ENCODE assay signal across 2 cellular contexts in the genomic region with DNA sequence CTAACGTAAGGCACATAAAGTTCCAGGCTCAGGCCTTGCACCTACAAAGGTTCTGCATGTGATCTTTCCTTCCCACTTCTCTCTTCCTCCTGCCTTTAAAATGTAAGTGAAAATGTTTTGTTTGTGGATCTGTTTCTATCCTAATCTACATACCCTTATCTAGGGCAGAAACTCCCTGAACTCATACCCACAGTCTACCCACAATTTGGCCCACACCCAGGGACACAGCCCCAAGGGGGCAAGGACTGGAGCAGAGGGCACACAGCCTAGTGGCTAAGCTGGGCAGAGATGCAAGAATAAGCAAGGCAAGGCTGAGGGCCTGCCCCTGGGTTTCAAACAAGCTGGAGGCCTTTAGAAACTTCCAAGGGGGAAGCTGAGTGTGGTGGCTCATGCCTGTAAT.
TF ChIP-seq lines count a peak whose summit lies in the region.

No MANE protein-coding gene starts in this region.

TF ChIP-seq in GM12878, 131 proteins besides CTCF, POLR2A, EP300 and RAD21 (continued from another document and continues in another):
- TF ChIP-seq, protein P1, sequence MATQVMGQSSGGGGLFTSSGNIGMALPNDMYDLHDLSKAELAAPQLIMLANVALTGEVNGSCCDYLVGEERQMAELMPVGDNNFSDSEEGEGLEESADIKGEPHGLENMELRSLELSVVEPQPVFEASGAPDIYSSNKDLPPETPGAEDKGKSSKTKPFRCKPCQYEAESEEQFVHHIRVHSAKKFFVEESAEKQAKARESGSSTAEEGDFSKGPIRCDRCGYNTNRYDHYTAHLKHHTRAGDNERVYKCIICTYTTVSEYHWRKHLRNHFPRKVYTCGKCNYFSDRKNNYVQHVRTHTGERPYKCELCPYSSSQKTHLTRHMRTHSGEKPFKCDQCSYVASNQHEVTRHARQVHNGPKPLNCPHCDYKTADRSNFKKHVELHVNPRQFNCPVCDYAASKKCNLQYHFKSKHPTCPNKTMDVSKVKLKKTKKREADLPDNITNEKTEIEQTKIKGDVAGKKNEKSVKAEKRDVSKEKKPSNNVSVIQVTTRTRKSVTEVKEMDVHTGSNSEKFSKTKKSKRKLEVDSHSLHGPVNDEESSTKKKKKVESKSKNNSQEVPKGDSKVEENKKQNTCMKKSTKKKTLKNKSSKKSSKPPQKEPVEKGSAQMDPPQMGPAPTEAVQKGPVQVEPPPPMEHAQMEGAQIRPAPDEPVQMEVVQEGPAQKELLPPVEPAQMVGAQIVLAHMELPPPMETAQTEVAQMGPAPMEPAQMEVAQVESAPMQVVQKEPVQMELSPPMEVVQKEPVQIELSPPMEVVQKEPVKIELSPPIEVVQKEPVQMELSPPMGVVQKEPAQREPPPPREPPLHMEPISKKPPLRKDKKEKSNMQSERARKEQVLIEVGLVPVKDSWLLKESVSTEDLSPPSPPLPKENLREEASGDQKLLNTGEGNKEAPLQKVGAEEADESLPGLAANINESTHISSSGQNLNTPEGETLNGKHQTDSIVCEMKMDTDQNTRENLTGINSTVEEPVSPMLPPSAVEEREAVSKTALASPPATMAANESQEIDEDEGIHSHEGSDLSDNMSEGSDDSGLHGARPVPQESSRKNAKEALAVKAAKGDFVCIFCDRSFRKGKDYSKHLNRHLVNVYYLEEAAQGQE (IDR thresholded peaks at IDR 0.05; ENCODE audit: low read depth, low read length), result no peak
- TF ChIP-seq ETV6 (conservative IDR thresholded peaks at IDR 0.05 in 1 of 2, IDR thresholded peaks at IDR 0.05 in 1 of 2; ENCODE audit: borderline replicate concordance in 1 of 2, low read depth in 1 of 2) (no peak), CREM (IDR thresholded peaks at IDR 0.05; ENCODE audit: low read depth) (no peak), JUNB (IDR thresholded peaks at IDR 0.05) (no peak), ESRRA (IDR thresholded peaks at IDR 0.05; ENCODE audit: low read length) (no peak), NR2C2 (IDR thresholded peaks at IDR 0.05; ENCODE audit: borderline replicate concordance, control insufficient read depth, insufficient read length, low read depth) (no peak), SP1 (IDR thresholded peaks at IDR 0.05; ENCODE audit: low read depth, low read length) (no peak), SMARCA5 (IDR thresholded peaks at IDR 0.05) (no peak), STAT1 (conservative IDR thresholded peaks at IDR 0.05) (no peak)
- TF ChIP-seq, protein P2, sequence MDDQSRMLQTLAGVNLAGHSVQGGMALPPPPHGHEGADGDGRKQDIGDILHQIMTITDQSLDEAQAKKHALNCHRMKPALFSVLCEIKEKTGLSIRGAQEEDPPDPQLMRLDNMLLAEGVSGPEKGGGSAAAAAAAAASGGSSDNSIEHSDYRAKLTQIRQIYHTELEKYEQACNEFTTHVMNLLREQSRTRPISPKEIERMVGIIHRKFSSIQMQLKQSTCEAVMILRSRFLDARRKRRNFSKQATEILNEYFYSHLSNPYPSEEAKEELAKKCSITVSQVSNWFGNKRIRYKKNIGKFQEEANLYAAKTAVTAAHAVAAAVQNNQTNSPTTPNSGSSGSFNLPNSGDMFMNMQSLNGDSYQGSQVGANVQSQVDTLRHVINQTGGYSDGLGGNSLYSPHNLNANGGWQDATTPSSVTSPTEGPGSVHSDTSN (IDR thresholded peaks at IDR 0.05; ENCODE audit: insufficient replicate concordance, low read depth, low read length), result no peak
- TF ChIP-seq, protein P3, sequence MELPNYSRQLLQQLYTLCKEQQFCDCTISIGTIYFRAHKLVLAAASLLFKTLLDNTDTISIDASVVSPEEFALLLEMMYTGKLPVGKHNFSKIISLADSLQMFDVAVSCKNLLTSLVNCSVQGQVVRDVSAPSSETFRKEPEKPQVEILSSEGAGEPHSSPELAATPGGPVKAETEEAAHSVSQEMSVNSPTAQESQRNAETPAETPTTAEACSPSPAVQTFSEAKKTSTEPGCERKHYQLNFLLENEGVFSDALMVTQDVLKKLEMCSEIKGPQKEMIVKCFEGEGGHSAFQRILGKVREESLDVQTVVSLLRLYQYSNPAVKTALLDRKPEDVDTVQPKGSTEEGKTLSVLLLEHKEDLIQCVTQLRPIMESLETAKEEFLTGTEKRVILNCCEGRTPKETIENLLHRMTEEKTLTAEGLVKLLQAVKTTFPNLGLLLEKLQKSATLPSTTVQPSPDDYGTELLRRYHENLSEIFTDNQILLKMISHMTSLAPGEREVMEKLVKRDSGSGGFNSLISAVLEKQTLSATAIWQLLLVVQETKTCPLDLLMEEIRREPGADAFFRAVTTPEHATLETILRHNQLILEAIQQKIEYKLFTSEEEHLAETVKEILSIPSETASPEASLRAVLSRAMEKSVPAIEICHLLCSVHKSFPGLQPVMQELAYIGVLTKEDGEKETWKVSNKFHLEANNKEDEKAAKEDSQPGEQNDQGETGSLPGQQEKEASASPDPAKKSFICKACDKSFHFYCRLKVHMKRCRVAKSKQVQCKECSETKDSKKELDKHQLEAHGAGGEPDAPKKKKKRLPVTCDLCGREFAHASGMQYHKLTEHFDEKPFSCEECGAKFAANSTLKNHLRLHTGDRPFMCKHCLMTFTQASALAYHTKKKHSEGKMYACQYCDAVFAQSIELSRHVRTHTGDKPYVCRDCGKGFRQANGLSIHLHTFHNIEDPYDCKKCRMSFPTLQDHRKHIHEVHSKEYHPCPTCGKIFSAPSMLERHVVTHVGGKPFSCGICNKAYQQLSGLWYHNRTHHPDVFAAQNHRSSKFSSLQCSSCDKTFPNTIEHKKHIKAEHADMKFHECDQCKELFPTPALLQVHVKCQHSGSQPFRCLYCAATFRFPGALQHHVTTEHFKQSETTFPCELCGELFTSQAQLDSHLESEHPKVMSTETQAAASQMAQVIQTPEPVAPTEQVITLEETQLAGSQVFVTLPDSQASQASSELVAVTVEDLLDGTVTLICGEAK (IDR thresholded peaks at IDR 0.05; ENCODE audit: borderline replicate concordance), result no peak
- TF ChIP-seq, protein P4, sequence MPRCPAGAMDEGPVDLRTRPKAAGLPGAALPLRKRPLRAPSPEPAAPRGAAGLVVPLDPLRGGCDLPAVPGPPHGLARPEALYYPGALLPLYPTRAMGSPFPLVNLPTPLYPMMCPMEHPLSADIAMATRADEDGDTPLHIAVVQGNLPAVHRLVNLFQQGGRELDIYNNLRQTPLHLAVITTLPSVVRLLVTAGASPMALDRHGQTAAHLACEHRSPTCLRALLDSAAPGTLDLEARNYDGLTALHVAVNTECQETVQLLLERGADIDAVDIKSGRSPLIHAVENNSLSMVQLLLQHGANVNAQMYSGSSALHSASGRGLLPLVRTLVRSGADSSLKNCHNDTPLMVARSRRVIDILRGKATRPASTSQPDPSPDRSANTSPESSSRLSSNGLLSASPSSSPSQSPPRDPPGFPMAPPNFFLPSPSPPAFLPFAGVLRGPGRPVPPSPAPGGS (IDR thresholded peaks at IDR 0.05; ENCODE audit: borderline replicate concordance, insufficient read depth, low read depth, low read length, poor library complexity, severe bottlenecking), result no peak

TF ChIP-seq in liver, 16 proteins besides CTCF, POLR2A, EP300 and RAD21 (continued from another document):
- TF ChIP-seq, protein P5, sequence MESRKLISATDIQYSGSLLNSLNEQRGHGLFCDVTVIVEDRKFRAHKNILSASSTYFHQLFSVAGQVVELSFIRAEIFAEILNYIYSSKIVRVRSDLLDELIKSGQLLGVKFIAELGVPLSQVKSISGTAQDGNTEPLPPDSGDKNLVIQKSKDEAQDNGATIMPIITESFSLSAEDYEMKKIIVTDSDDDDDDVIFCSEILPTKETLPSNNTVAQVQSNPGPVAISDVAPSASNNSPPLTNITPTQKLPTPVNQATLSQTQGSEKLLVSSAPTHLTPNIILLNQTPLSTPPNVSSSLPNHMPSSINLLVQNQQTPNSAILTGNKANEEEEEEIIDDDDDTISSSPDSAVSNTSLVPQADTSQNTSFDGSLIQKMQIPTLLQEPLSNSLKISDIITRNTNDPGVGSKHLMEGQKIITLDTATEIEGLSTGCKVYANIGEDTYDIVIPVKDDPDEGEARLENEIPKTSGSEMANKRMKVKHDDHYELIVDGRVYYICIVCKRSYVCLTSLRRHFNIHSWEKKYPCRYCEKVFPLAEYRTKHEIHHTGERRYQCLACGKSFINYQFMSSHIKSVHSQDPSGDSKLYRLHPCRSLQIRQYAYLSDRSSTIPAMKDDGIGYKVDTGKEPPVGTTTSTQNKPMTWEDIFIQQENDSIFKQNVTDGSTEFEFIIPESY (IDR thresholded peaks at IDR 0.05), result no peak
- TF ChIP-seq, protein P6, sequence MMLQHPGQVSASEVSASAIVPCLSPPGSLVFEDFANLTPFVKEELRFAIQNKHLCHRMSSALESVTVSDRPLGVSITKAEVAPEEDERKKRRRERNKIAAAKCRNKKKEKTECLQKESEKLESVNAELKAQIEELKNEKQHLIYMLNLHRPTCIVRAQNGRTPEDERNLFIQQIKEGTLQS (IDR thresholded peaks at IDR 0.05), result no peak
